21 cellular contexts compared by ENCODE assay signal in genomic region chr14:102925646-102926045, GRCh38. TPM values are rescaled to one million over a fixed set of nuclear protein-coding genes. Genes with fewer than 3 reads are reported as not detected.
DNase-seq lines count a peak whose midpoint lies in the region; ATAC-seq, FAIRE-seq and TF ChIP-seq lines count a peak whose summit lies in the region.
"Had no signal": no experiment of that assay in that cellular context is flagged by ENCODE, and none has a peak within 500 bp of the region (broad histone marks: within the 10 kb centered on the region; RNA-seq: fewer than 3 reads in every experiment).

No MANE protein-coding gene starts in this region.

- peaks cover 0 to 13% of the 10 kb centered on the region in 2 experiments for H4K20me1 ChIP-seq in H1 (replicated peaks in 1 of 2; ENCODE audit: control insufficient read depth in 1 of 2, insufficient read depth in 2 of 2, low read length in 2 of 2)

- H3K27ac ChIP-seq in right cardiac atrium (ENCODE audit: low read length) (no peak overlapping the region), right atrium auricular region (no peak overlapping the region), H1 (ENCODE audit: low read depth, low read length) (no peak overlapping the region), lower lobe of right lung (no peak overlapping the region), gastroesophageal sphincter (no peak overlapping the region), endodermal cell (ENCODE audit: low read depth, low read length) (no peak overlapping the region)
- H3K27ac ChIP-seq: BLaER1 treated with 17β-estradiol and CSF1 and Interleukin-3, amounts not matched to agents 10 nM and 100 nM had no signal

- H2BK20ac ChIP-seq in H1 (ENCODE audit: low read length): no peak overlapping the region

- no peaks in the 10 kb centered on the region for H3K36me3 Mint-ChIP-seq in endodermal cell (ENCODE audit: low read depth)
- H3K36me3 Mint-ChIP-seq: CD4-positive, alpha-beta memory T cell had no signal

- WGBS in right cardiac atrium: 71% methylated on average over 11 of the region's 11 CpGs
- 58% methylated on average over 11 of the region's 11 CpGs; no CpG with 5 or more reads in 1 of the 2 experiments for WGBS in H1 (ENCODE audit: extremely low coverage in 1 of 2, insufficient coverage in 1 of 2, insufficient read length in 1 of 2, insufficient replicate concordance in 2 of 2, low coverage in 1 of 2, low lambda C conversion rate in 2 of 2, missing lambda C conversion rate in 1 of 2), 2 experiments
- WGBS in gastroesophageal sphincter (ENCODE audit: low coverage in 1 of 2), 2 donors: 77 to 79% methylated on average over 4 of the region's 11 CpGs
- 70 to 84% methylated on average over 4 to 11 of the region's 11 CpGs for WGBS in endodermal cell (ENCODE audit: insufficient coverage in 1 of 2, insufficient read length in 1 of 2), 2 experiments

- POLR2A ChIA-PET in H1 (lab: Charles Lee; ENCODE audit: partially characterized antibody): interaction anchor here (0.6 to 1.0 kb wide), 2 partner anchors 13 to 784 kb away, joined by 3 read pairs; no protein-coding TSS in a partner anchor

- intact Hi-C loops in right cardiac atrium (cut with DNase I): loop anchor here in 1 of 4 donors (10.0 kb wide), 1 partner anchor 151 kb away; the partner anchor contains the start of gene TRAF3
- intact Hi-C loops in lower lobe of right lung (cut with DNase I): no loop called here

- 0 out of 2 replicates have a peak overlapping the region, but pooled peaks have one; percentile 92 for H2BK12ac ChIP-seq in H1 (ENCODE audit: low read depth, low read length)

- no peak for ATAC-seq in right cardiac atrium
- ATAC-seq in lower lobe of right lung: no peak
- no peak for ATAC-seq in stimulated activated naive CD8-positive, alpha-beta T cell treated with anti-CD3 and anti-CD28 coated beads, Interleukin-15, Interleukin-2, amounts not matched to agents 100 U/mL and 50 U/mL, for 24 hours
- ATAC-seq in gastroesophageal sphincter: no peak
- ATAC-seq: HCT116 had no signal

- H2AFZ ChIP-seq in H1 (ENCODE audit: low read length): 0 out of 2 replicates have a peak overlapping the region, but pooled peaks have one; percentile 34

- H4K91ac ChIP-seq in H1 (replicated peaks; ENCODE audit: insufficient read length, low read length): no peak overlapping the region

- peaks cover 6% of the 10 kb centered on the region for H3K4me1 Mint-ChIP-seq in endodermal cell

- H2AK5ac ChIP-seq in H1 (ENCODE audit: low read depth, low read length): 0 out of 2 replicates have a peak overlapping the region, but pooled peaks have one; percentile 32

- H3K27ac Mint-ChIP-seq in endodermal cell: no peak overlapping the region

- no peak overlapping the region for H2BK120ac ChIP-seq in H1 (replicated peaks; ENCODE audit: low read depth, low read length)

- CTCF ChIA-PET in H1 (lab: Charles Lee; ENCODE audit: partially characterized antibody): interaction anchor here (0.7 to 2.7 kb wide), 5 partner anchors 10 to 232 kb away, joined by 3 to 17 read pairs (median 5); no protein-coding TSS in a partner anchor

- H4K5ac ChIP-seq in H1 (ENCODE audit: insufficient read length, low read depth, low read length): no peak overlapping the region

- 0 out of 2 replicates have a peak overlapping the region, but pooled peaks have one; percentile 12 for H2BK15ac ChIP-seq in H1 (ENCODE audit: low read length)

- DNase-seq in right cardiac atrium (peak in 2 of 3 donors; percentile 16 to 21), right atrium auricular region (ENCODE audit: low spot score) (no peak), H1 (ENCODE audit: low read depth in 1 of 2, low spot score in 2 of 2) (no peak), lower lobe of right lung (peak; percentile 33), DMS114 treated with DMSO at 0.1 percent for 48 hours (lab: John Stamatoyannopoulos, UW; ENCODE audit: unreplicated experiment) (no peak), endodermal cell (no peak)
- no peak for DNase-seq in stimulated activated naive CD8-positive, alpha-beta T cell treated with anti-CD3 and anti-CD28 coated beads, Interleukin-15, Interleukin-2, amounts not matched to agents 100 U/mL and 50 U/mL, for 24 hours
- DNase-seq: 8988T; ACHN; CD4-positive, alpha-beta memory T cell; DMS153; DMS79 treated with DMSO at 0.1 percent for 48 hours; EL had no signal

- H3K27me3 ChIP-seq in right cardiac atrium (ENCODE audit: control insufficient read depth, insufficient read depth) (no peaks in the 10 kb centered on the region), right atrium auricular region (peaks cover 10 to 39% of the 10 kb centered on the region in 2 donors), H1 (replicated peaks in 1 of 4; ENCODE audit: control insufficient read depth in 3 of 4, extremely low read depth in 1 of 4, insufficient read depth in 3 of 4, low read length in 3 of 4) (peaks cover 43 to 89% (median 76%) of the 10 kb centered on the region in 4 experiments), lower lobe of right lung (ENCODE audit: low read depth) (peaks cover 69% of the 10 kb centered on the region), gastroesophageal sphincter (peaks cover 99% of the 10 kb centered on the region), endodermal cell (ENCODE audit: control insufficient read depth, insufficient read depth, low read length, poor library complexity, severe bottlenecking) (peaks cover 90% of the 10 kb centered on the region)

- H3K9me3 ChIP-seq in right cardiac atrium (ENCODE audit: control insufficient read depth, low read length) (no peaks in the 10 kb centered on the region), right atrium auricular region (no peaks in the 10 kb centered on the region), H1 (ENCODE audit: insufficient read depth in 2 of 2, low read depth in 1 of 2, low read length in 1 of 2) (no peaks in the 10 kb centered on the region; a peak in 1 of 4 replicates), lower lobe of right lung (no peaks in the 10 kb centered on the region), gastroesophageal sphincter (no peaks in the 10 kb centered on the region), endodermal cell (ENCODE audit: control insufficient read depth, low read length) (no peaks in the 10 kb centered on the region)

- H3K36me3 ChIP-seq in right atrium auricular region (no peaks in the 10 kb centered on the region), H1 (ENCODE audit: control insufficient read depth in 2 of 4, insufficient read depth in 4 of 4, low read length in 3 of 4) (peaks cover 0 to 6% (median 0%) of the 10 kb centered on the region in 4 experiments; a peak in 1 of 8 replicates), lower lobe of right lung (no peaks in the 10 kb centered on the region), gastroesophageal sphincter (no peaks in the 10 kb centered on the region), endodermal cell (ENCODE audit: control insufficient read depth, insufficient read depth, low read length) (no peaks in the 10 kb centered on the region)
- H3K36me3 ChIP-seq: BLaER1 treated with 17β-estradiol and CSF1 and Interleukin-3, amounts not matched to agents 10 nM and 100 nM had no signal

- no peaks in the 10 kb centered on the region for H3K79me2 ChIP-seq in H1 (ENCODE audit: control insufficient read depth in 1 of 2, insufficient read depth in 2 of 2, low read length in 2 of 2)

- peaks cover 41% of the 10 kb centered on the region for H3K27me3 Mint-ChIP-seq in endodermal cell (ENCODE audit: insufficient read depth)

- no peak overlapping the region for H3K4ac ChIP-seq in H1 (replicated peaks; ENCODE audit: insufficient read length, low read depth, low read length)

- H3K4me1 ChIP-seq in right cardiac atrium (ENCODE audit: control insufficient read depth, insufficient read depth, low read length): peaks cover 6% of the 10 kb centered on the region
- peaks cover 0 to 39% of the 10 kb centered on the region in 2 donors for H3K4me1 ChIP-seq in right atrium auricular region
- peaks cover 5 to 37% (median 21%) of the 10 kb centered on the region in 4 experiments for H3K4me1 ChIP-seq in H1 (replicated peaks in 1 of 4; ENCODE audit: control insufficient read depth in 3 of 4, insufficient read depth in 4 of 4, low read length in 3 of 4)
- H3K4me1 ChIP-seq in lower lobe of right lung: peaks cover 43% of the 10 kb centered on the region
- peaks cover 9 to 47% (median 35%) of the 10 kb centered on the region in 3 donors for H3K4me1 ChIP-seq in gastroesophageal sphincter
- peaks cover 8% of the 10 kb centered on the region for H3K4me1 ChIP-seq in endodermal cell (ENCODE audit: control insufficient read depth, insufficient read depth, low read length)

- H3K56ac ChIP-seq in H1 (replicated peaks; ENCODE audit: insufficient read length, low read depth, low read length): no peak overlapping the region

- H3K9ac ChIP-seq in H1 (replicated peaks in 1 of 4; ENCODE audit: extremely low read depth in 1 of 4, low read depth in 3 of 4, low read length in 3 of 4) (no peak overlapping the region), endodermal cell (ENCODE audit: extremely low read depth, low read length, poor library complexity, severe bottlenecking) (no peak overlapping the region)
- H3K9ac ChIP-seq: BLaER1 treated with 17β-estradiol and CSF1 and Interleukin-3, amounts not matched to agents 10 nM and 100 nM had no signal

- TF ChIP-seq POLR2A in H1 (IDR thresholded peaks at IDR 0.05; ENCODE audit: control extremely low read depth in 1 of 2, low read depth in 2 of 2, low read length in 2 of 2) (no peak), gastroesophageal sphincter (IDR thresholded peaks at IDR 0.05) (no peak)

- no peak for TF ChIP-seq CTCF in right atrium auricular region (IDR thresholded peaks at IDR 0.05)
- TF ChIP-seq CTCF in H1 (IDR thresholded peaks at IDR 0.05; ENCODE audit: control extremely low read depth in 1 of 3, insufficient read depth in 1 of 3, low read depth in 1 of 3, low read length in 3 of 3): no peak
- no peak for TF ChIP-seq CTCF in lower lobe of right lung (IDR thresholded peaks at IDR 0.05)
- TF ChIP-seq CTCF in gastroesophageal sphincter (IDR thresholded peaks at IDR 0.05): no peak
- TF ChIP-seq CTCF in endodermal cell (conservative IDR thresholded peaks at IDR 0.05): no peak

- no peak overlapping the region for H3K4me3 Mint-ChIP-seq in endodermal cell

- no peak for TF ChIP-seq RAD21 in H1 (IDR thresholded peaks at IDR 0.05 in 1 of 2, conservative IDR thresholded peaks at IDR 0.05 in 1 of 2; ENCODE audit: low read depth in 2 of 2, low read length in 2 of 2)

- no peak overlapping the region for H3K4me3 ChIP-seq in right cardiac atrium (ENCODE audit: low read length)
- no peak overlapping the region for H3K4me3 ChIP-seq in right atrium auricular region
- H3K4me3 ChIP-seq in H1 (ENCODE audit: extremely low read depth in 1 of 4, insufficient read depth in 2 of 4, low read depth in 3 of 4, low read length in 4 of 4): peak overlapping the region in 1 of 4 experiments; percentile 2; a peak in 2 of 8 replicates
- no peak overlapping the region for H3K4me3 ChIP-seq in lower lobe of right lung
- H3K4me3 ChIP-seq in gastroesophageal sphincter: no peak overlapping the region
- no peak overlapping the region for H3K4me3 ChIP-seq in endodermal cell (ENCODE audit: low read length)
- H3K4me3 ChIP-seq: BLaER1 treated with 17β-estradiol and CSF1 and Interleukin-3, amounts not matched to agents 10 nM and 100 nM had no signal

- TF ChIP-seq EP300 in H1 (IDR thresholded peaks at IDR 0.05; ENCODE audit: borderline replicate concordance in 1 of 2, low read depth in 2 of 2, low read length in 2 of 2): no peak
- no peak for TF ChIP-seq EP300 in gastroesophageal sphincter (IDR thresholded peaks at IDR 0.05)

- no peak for FAIRE-seq in H1 (lab: Jason Lieb, UNC)
- FAIRE-seq: G401.6, GM12892, GM19239, HTR-8/SVneo had no signal

- no peaks in the 10 kb centered on the region for H3K9me3 Mint-ChIP-seq in endodermal cell
- H3K9me3 Mint-ChIP-seq: CD4-positive, alpha-beta memory T cell had no signal

- H3K14ac ChIP-seq in H1 (ENCODE audit: insufficient read length): no peak overlapping the region

- H4K8ac ChIP-seq in H1 (ENCODE audit: extremely low read depth, insufficient read depth, low read length): no peak overlapping the region

- H3K23ac ChIP-seq in H1 (ENCODE audit: insufficient read length): no peak overlapping the region

- peak overlapping the region; percentile 62; the same call in 1 of the 2 replicates for H3K18ac ChIP-seq in H1 (ENCODE audit: extremely low read depth, low read length)

- H3K23me2 ChIP-seq in H1 (ENCODE audit: low read depth, low read length): peaks cover 41% of the 10 kb centered on the region; the same call in 1 of the 2 replicates

- H3K4me2 ChIP-seq in H1 (ENCODE audit: insufficient read depth in 1 of 2, low read depth in 2 of 2, low read length in 2 of 2): peak overlapping the region; percentile 25 to 58; a peak in 3 of 4 replicates
- H3K4me2 ChIP-seq: BLaER1 treated with 17β-estradiol and CSF1 and Interleukin-3, amounts not matched to agents 10 nM and 100 nM had no signal

- peak overlapping the region; percentile 68; the same call in 1 of the 2 replicates for H2BK5ac ChIP-seq in H1 (ENCODE audit: low read depth, low read length)

- no peaks in the 10 kb centered on the region for H3K79me1 ChIP-seq in H1 (ENCODE audit: low read depth, low read length)

RNA-seq across cellular contexts. Expression of gene AMN, which starts 3.2 kb away (rescaled TPM):
- total RNA-seq in right cardiac atrium: under 1 TPM in 2 of 4 donors, not detected in 2; 0.37 to 0.58 TPM
- 0.48 TPM for polyA plus RNA-seq in right cardiac atrium
- total RNA-seq in right atrium auricular region: under 1 TPM in 1 of 2 donors, not detected in 1; 0.71 TPM
- 0.99 and 1.5 TPM in 2 replicates for total RNA-seq in H1 (2021; fragmentation: NEBNext Ultra II Directional; extraction: Animal tissue kit (Norgen Biotek cat#: 25700))
- polyA plus RNA-seq in H1 (2011; rRNA removed): 0.77 and 1.5 TPM in 2 replicates
- 0.78 TPM for polyA plus RNA-seq in H1 (2011; cell fraction: cytosol; rRNA removed)
- 5.4 TPM for polyA plus RNA-seq in H1 (2011; cell fraction: nucleus; rRNA removed)
- polyA plus RNA-seq in H1 (2012, experiment 1 of 2): 0.54 to 0.84 TPM (median 0.70 TPM) in 4 replicates
- polyA plus RNA-seq in H1 (2012, experiment 2 of 2): 0.45 TPM
- 1.5 TPM for polyA plus RNA-seq in H1 (2013, experiment 1 of 2)
- polyA plus RNA-seq in H1 (2013, experiment 2 of 2): 1.3 TPM
- polyA minus RNA-seq in H1 (2011; rRNA and poly(A)+ RNA removed): 0.16 TPM in 1 of 2 replicates, not detected in the other
- polyA minus RNA-seq in H1 (2011; cell fraction: cytosol; rRNA and poly(A)+ RNA removed): 0.59 TPM
- polyA minus RNA-seq in H1 (2011; cell fraction: nucleus; rRNA and poly(A)+ RNA removed): 0.50 TPM
- total RNA-seq in lower lobe of right lung: 13.7 TPM
- total RNA-seq in gastroesophageal sphincter: under 1 TPM in 1 of 4 donors, not detected in 3; 0.59 TPM
- 1 to 10 TPM; 1.9 to 3.2 TPM for total RNA-seq in endodermal cell
- 1.6 TPM for polyA plus RNA-seq in endodermal cell (2013, experiment 1 of 2)
- polyA plus RNA-seq in endodermal cell (2013, experiment 2 of 2): 0.62 TPM
- total RNA-seq: H4 had no signal

Comparison
In these comparisons a context has a peak if more than half of its experiments do, and no peak if none do; other contexts are left out.
1. DNase-seq: peak in right cardiac atrium (2 of 3) and lower lobe of right lung (single experiment); none in right atrium auricular region (single experiment), H1 (0 of 2), stimulated activated naive CD8-positive, alpha-beta T cell treated with anti-CD3 and anti-CD28 coated beads, Interleukin-15, Interleukin-2, amounts not matched to agents 100 U/mL and 50 U/mL, for 24 hours (single experiment), DMS114 treated with DMSO at 0.1 percent for 48 hours (single experiment) and endodermal cell (single experiment).